1 cellular context compared by ENCODE assay signal in genomic region chr22:21015051-21016006, GRCh38.
TF ChIP-seq lines count a peak whose summit lies in the region.

Gene P2RX6, plus strand, starts transcription at chr22:21015165. Its CDS starts 10 bp downstream, at chr22:21015175.

TF ChIP-seq in GM23338, 12 proteins besides CTCF, POLR2A, EP300 and RAD21 (continued from another document):
- no peak for TF ChIP-seq JUNB (IDR thresholded peaks at IDR 0.05; ENCODE audit: unreplicated experiment)
- TF ChIP-seq ZNF114 (CRISPR knock-in tag; IDR thresholded peaks at IDR 0.05), result no peak
- no peak for TF ChIP-seq STAT1 (IDR thresholded peaks at IDR 0.05; ENCODE audit: unreplicated experiment)
- no peak for TF ChIP-seq EZH2phosphoT487 (IDR thresholded peaks at IDR 0.05; ENCODE audit: unreplicated experiment)
- TF ChIP-seq ETS1 (IDR thresholded peaks at IDR 0.05), result no peak
